ENCODE assay signal across 9 cellular contexts in genomic region chr19:39823693-39824092, GRCh38. TPM values are rescaled to one million over a fixed set of nuclear protein-coding genes. Genes with fewer than 3 reads are reported as not detected.
A peak's percentile ranks its signal among the peaks of the same experiment; 100 is the strongest.
DNase-seq lines count a peak whose midpoint lies in the region; ATAC-seq, FAIRE-seq and TF ChIP-seq lines count a peak whose summit lies in the region.
"Had no signal": no experiment of that assay in that cellular context is flagged by ENCODE, and none has a peak within 500 bp of the region (broad histone marks: within the 10 kb centered on the region; RNA-seq: fewer than 3 reads in every experiment).

No MANE protein-coding gene starts in this region.

- H3K27me3 ChIP-seq in bronchial epithelial cell (ENCODE audit: control insufficient read depth, insufficient read depth, low read length) (no peaks in the 10 kb centered on the region), lung (ENCODE audit: control insufficient read depth, insufficient read depth) (no peaks in the 10 kb centered on the region)

- no peak for FAIRE-seq in bronchial epithelial cell (lab: Jason Lieb, UNC)

- H3K27ac ChIP-seq in lung (ENCODE audit: low read depth in 1 of 2, low read length in 1 of 2) (peak overlapping the region in 1 of 2 donors; percentile 84), urinary bladder (ENCODE audit: low read depth) (no peak overlapping the region)

- no peak for ATAC-seq in lung (ENCODE audit: insufficient read depth, low FRiP score)
- no peak for ATAC-seq in activated T-helper 17 cell treated with anti-CD3 and anti-CD28 coated beads, Interleukin-2, amount 50 U/mL, for 72 hours (replicated peaks)

- H3K4me1 Mint-ChIP-seq in activated T-helper 17 cell treated with anti-CD3 and anti-CD28 coated beads, Interleukin-2, amount 50 U/mL, for 72 hours = peaks cover 4% of the 10 kb centered on the region

- no peaks in the 10 kb centered on the region for H3K9me3 ChIP-seq in lung (ENCODE audit: control insufficient read depth in 2 of 2, insufficient read depth in 1 of 2, low read length in 1 of 2)

- no peak overlapping the region for H3K4me3 Mint-ChIP-seq in activated T-helper 17 cell treated with anti-CD3 and anti-CD28 coated beads, Interleukin-2, amount 50 U/mL, for 72 hours

- peaks cover 23% of the 10 kb centered on the region for H3K36me3 Mint-ChIP-seq in activated T-helper 17 cell treated with anti-CD3 and anti-CD28 coated beads, Interleukin-2, amount 50 U/mL, for 72 hours (ENCODE audit: low read depth)

- peak; percentile 55 for DNase-seq in activated CD8-positive, alpha-beta memory T cell treated with anti-CD3 and anti-CD28 coated beads for 24 hours
- DNase-seq in activated CD8-positive, alpha-beta memory T cell treated with anti-CD3 and anti-CD28 coated beads, Interleukin-2, amount 50 U/mL, for 48 hours = no peak
- DNase-seq in bronchial epithelial cell (ENCODE audit: low read depth) (no peak), lung (ENCODE audit: low spot score) (no peak), UCSD-AML1 (lab: John Stamatoyannopoulos, UW; ENCODE audit: unreplicated experiment) (no peak), NCI-H1694 treated with DMSO at 0.1 percent for 48 hours (lab: John Stamatoyannopoulos, UW) (no peak)

- H3K4me1 ChIP-seq in lung (ENCODE audit: control insufficient read depth in 2 of 2, insufficient read depth in 2 of 2, low read length in 2 of 2) = peaks cover 4 to 5% of the 10 kb centered on the region in 2 donors
- H3K4me1 ChIP-seq in urinary bladder (ENCODE audit: insufficient read depth) = no peaks in the 10 kb centered on the region

- TF ChIP-seq CTCF in bronchial epithelial cell (IDR thresholded peaks at IDR 0.05; ENCODE audit: insufficient read depth, low read length, severe bottlenecking) = no peak
- no peak for TF ChIP-seq CTCF in lung (IDR thresholded peaks at IDR 0.05; ENCODE audit: control extremely low read depth, extremely low read depth)

- no peaks in the 10 kb centered on the region for H3K27me3 Mint-ChIP-seq in activated T-helper 17 cell treated with anti-CD3 and anti-CD28 coated beads, Interleukin-2, amount 50 U/mL, for 72 hours

- no peak overlapping the region for H3K27ac Mint-ChIP-seq in activated T-helper 17 cell treated with anti-CD3 and anti-CD28 coated beads, Interleukin-2, amount 50 U/mL, for 72 hours

- H3K4me3 ChIP-seq in bronchial epithelial cell (ENCODE audit: low read depth, low read length) (peak overlapping the region; percentile 67), lung (peak overlapping the region; percentile 68), urinary bladder (ENCODE audit: low read depth, low read length) (peak overlapping the region; percentile 65)

- 21 to 37% methylated on average over 7 of the region's 7 CpGs for WGBS in lung, 2 donors
- WGBS in urinary bladder = 10% methylated on average over 7 of the region's 7 CpGs

- H3K9me3 Mint-ChIP-seq in activated T-helper 17 cell treated with anti-CD3 and anti-CD28 coated beads, Interleukin-2, amount 50 U/mL, for 72 hours = no peaks in the 10 kb centered on the region

- peaks cover 8% of the 10 kb centered on the region for H3K36me3 ChIP-seq in bronchial epithelial cell (ENCODE audit: control insufficient read depth, insufficient read depth, low read length)
- peaks cover 2 to 27% of the 10 kb centered on the region in 2 donors for H3K36me3 ChIP-seq in lung (ENCODE audit: control insufficient read depth in 2 of 2, insufficient read depth in 2 of 2, low read length in 2 of 2)
- H3K36me3 ChIP-seq in urinary bladder (ENCODE audit: insufficient read depth) = peaks cover 7% of the 10 kb centered on the region

RNA-seq across cellular contexts. Expression of gene DYRK1B, which starts 10.3 kb away (rescaled TPM):
- total RNA-seq in bronchial epithelial cell = 3.2 and 5.8 TPM in 2 replicates
- total RNA-seq in lung = 10 to 100 TPM; 25.5 to 25.6 TPM
- polyA plus RNA-seq in lung = 10 to 100 TPM in 1 of 2 donors, 1 to 10 TPM in 1; 7.9 to 16.1 TPM
- 12.6 TPM for total RNA-seq in urinary bladder
- polyA plus RNA-seq in urinary bladder = 17.2 TPM
- 10 to 100 TPM in 1 of 2 donors, 1 to 10 TPM in 1; 8.8 to 17.6 TPM for total RNA-seq in activated T-helper 17 cell treated with anti-CD3 and anti-CD28 coated beads, Interleukin-2, amount 50 U/mL, for 72 hours

RNA-seq across cellular contexts. Expression of gene FBL, which starts 22.5 kb away (rescaled TPM):
- total RNA-seq in bronchial epithelial cell (216 and 500 TPM in 2 replicates), lung (100 to 1,000 TPM; 152 to 154 TPM), urinary bladder (146 TPM)
- polyA plus RNA-seq in lung (100 to 1,000 TPM; 249 to 253 TPM), urinary bladder (281 TPM)
- 100 to 1,000 TPM; 513 to 639 TPM for total RNA-seq in activated T-helper 17 cell treated with anti-CD3 and anti-CD28 coated beads, Interleukin-2, amount 50 U/mL, for 72 hours

RNA-seq across cellular contexts. Expression of gene LEUTX, which starts 45.0 kb away (rescaled TPM):
- not detected in 2 replicates for total RNA-seq in bronchial epithelial cell
- total RNA-seq in lung = not detected
- polyA plus RNA-seq in lung = not detected
- total RNA-seq in urinary bladder = not detected
- polyA plus RNA-seq in urinary bladder = not detected
- total RNA-seq in activated T-helper 17 cell treated with anti-CD3 and anti-CD28 coated beads, Interleukin-2, amount 50 U/mL, for 72 hours = not detected
- total RNA-seq: myocyte had no signal
